ENCODE assay signal across 15 cellular contexts in genomic region chr20:37319120-37319717, GRCh38. TPM values are rescaled to one million over a fixed set of nuclear protein-coding genes. Genes with fewer than 3 reads are reported as not detected.
DNase-seq lines count a peak whose midpoint lies in the region; ATAC-seq, FAIRE-seq and TF ChIP-seq lines count a peak whose summit lies in the region.
"Had no signal": no experiment of that assay in that cellular context is flagged by ENCODE, and none has a peak within 500 bp of the region (broad histone marks: within the 10 kb centered on the region; RNA-seq: fewer than 3 reads in every experiment).

No MANE protein-coding gene starts in this region.

- peak overlapping the region; percentile 19 for H3K27ac Mint-ChIP-seq in neural progenitor cell

- H3K27me3 ChIP-seq in neural progenitor cell = no peaks in the 10 kb centered on the region

- peaks cover 4% of the 10 kb centered on the region for H3K9me3 Mint-ChIP-seq in neural progenitor cell

- no peaks in the 10 kb centered on the region for H4K20me1 ChIP-seq in neural progenitor cell (ENCODE audit: low read depth)

- peaks cover 35% of the 10 kb centered on the region for H3K4me1 ChIP-seq in neural progenitor cell

- H3K9ac ChIP-seq in neural progenitor cell = no peak overlapping the region

- no peak overlapping the region for H3K4me3 ChIP-seq in neural progenitor cell

- no peak for FAIRE-seq in frontal cortex (lab: Jason Lieb, UNC)

- no peaks in the 10 kb centered on the region for H3K9me3 ChIP-seq in neural progenitor cell (ENCODE audit: low read depth)

- peaks cover 14% of the 10 kb centered on the region for H3K36me3 Mint-ChIP-seq in neural progenitor cell

- no peaks in the 10 kb centered on the region for H3K79me2 ChIP-seq in neural progenitor cell (ENCODE audit: low read depth)

- H3K4me2 ChIP-seq in neural progenitor cell = peak overlapping the region; percentile 67

- H3K27me3 Mint-ChIP-seq in neural progenitor cell (ENCODE audit: insufficient read depth, low read depth) = peaks cover 7% of the 10 kb centered on the region

- no peak for TF ChIP-seq CTCF in neural progenitor cell (IDR thresholded peaks at IDR 0.05)

- H3K4me3 Mint-ChIP-seq in neural progenitor cell = no peak overlapping the region

- DNase-seq in GM03348 (ENCODE audit: low spot score) (peak; percentile 57), RPMI7951 (ENCODE audit: low read depth) (peak; percentile 44), epithelial cell of prostate (ENCODE audit: low read depth, low spot score) (no peak), neural progenitor cell (ENCODE audit: low spot score) (peak; percentile 73), frontal cortex (ENCODE audit: low spot score in 2 of 2) (no peak), NCI-H187 treated with DMSO at 0.1 percent for 48 hours (lab: John Stamatoyannopoulos, UW) (no peak)
- DNase-seq: COR-L47, NCI-H774 had no signal

- H3K4me1 Mint-ChIP-seq in neural progenitor cell = peaks cover 30% of the 10 kb centered on the region

- ATAC-seq in GM18519 (IDR thresholded peaks at IDR 0.05; ENCODE audit: low FRiP score, unreplicated experiment) = no peak
- ATAC-seq in GM21526 (IDR thresholded peaks at IDR 0.05; ENCODE audit: low FRiP score, unreplicated experiment) = no peak
- ATAC-seq: left lobe of liver had no signal

- H3K36me3 ChIP-seq in neural progenitor cell = no peaks in the 10 kb centered on the region

- peaks cover 24% of the 10 kb centered on the region for H3F3A ChIP-seq in neural progenitor cell (ENCODE audit: low read depth)

- peak overlapping the region; percentile 8 for H3K27ac ChIP-seq in epithelial cell of prostate
- H3K27ac ChIP-seq in neural progenitor cell = peak overlapping the region; percentile 84

- no peak overlapping the region for H2AFZ ChIP-seq in neural progenitor cell (replicated peaks)

RNA-seq across cellular contexts. Expression of gene SRC, which starts 26.7 kb away (rescaled TPM):
- 10.5 and 11.3 TPM in 2 replicates for total RNA-seq in RPMI7951 (2014; rRNA removed; shearing (Covaris generic))
- total RNA-seq in neural progenitor cell (ENCODE audit: low replicate concordance) (15.4 and 47.4 TPM in 2 replicates), frontal cortex (20.8 TPM)

RNA-seq across cellular contexts. Expression of gene MANBAL, which starts 29.8 kb away (rescaled TPM):
- 28.1 and 28.9 TPM in 2 replicates for total RNA-seq in RPMI7951 (2014; rRNA removed; shearing (Covaris generic))
- total RNA-seq in neural progenitor cell (ENCODE audit: low replicate concordance) (32.7 and 44.8 TPM in 2 replicates), frontal cortex (14.7 TPM)

RNA-seq across cellular contexts. Expression of gene GHRH, which starts 57.6 kb away (rescaled TPM):
- not detected in 2 replicates for total RNA-seq in RPMI7951 (2014; rRNA removed; shearing (Covaris generic))
- 3.2 TPM in 1 of 2 replicates, not detected in the other for total RNA-seq in neural progenitor cell (ENCODE audit: low replicate concordance)
- not detected for total RNA-seq in frontal cortex
- total RNA-seq: fibroblast of lung; left lobe of liver; pulmonary artery endothelial cell; T-helper 1 cell treated with Interleukin-12 subunit alpha and Interleukin-12 subunit beta and Interleukin-4 antibody, amounts not matched to agents 30 ng/mL and 1 ng/mL, for 36 hours; temporal lobe had no signal

Comparison
In these comparisons a context has a peak if more than half of its experiments do, and no peak if none do; other contexts are left out.
1. DNase-seq: peak in GM03348 (single experiment), RPMI7951 (single experiment) and neural progenitor cell (single experiment); none in epithelial cell of prostate (single experiment), frontal cortex (0 of 2) and NCI-H187 treated with DMSO at 0.1 percent for 48 hours (single experiment).